In genomic region chr1:32023351-32023750, GRCh38 we compare ENCODE assay signal across 20 cellular contexts. TPM values are rescaled to one million over a fixed set of nuclear protein-coding genes. Genes with fewer than 3 reads are reported as not detected.
DNase-seq lines count a peak whose midpoint lies in the region; ATAC-seq and TF ChIP-seq lines count a peak whose summit lies in the region.
"Had no signal": no experiment of that assay in that cellular context is flagged by ENCODE, and none has a peak within 500 bp of the region (broad histone marks: within the 10 kb centered on the region; RNA-seq: fewer than 3 reads in every experiment).

No MANE protein-coding gene starts in this region.

- no peak overlapping the region for H2BK5ac ChIP-seq in trophoblast cell (ENCODE audit: low read depth, low read length, poor library complexity)

- H3K4me3 ChIP-seq in Loucy (ENCODE audit: low read length, poor library complexity, severe bottlenecking) (no peak overlapping the region), endodermal cell (ENCODE audit: low read length) (peak overlapping the region; percentile 12), trophoblast cell (ENCODE audit: low read depth, low read length) (no peak overlapping the region)
- H3K4me3 ChIP-seq: heart right ventricle, left lung, suprapubic skin had no signal

- 91 to 100% methylated on average over 1 to 3 of the region's 3 CpGs for WGBS in endodermal cell (ENCODE audit: insufficient coverage in 1 of 2, insufficient read length in 1 of 2), 2 experiments
- WGBS in trophoblast cell (ENCODE audit: extremely low coverage, insufficient coverage, insufficient read length): no CpG with 5 or more reads among the region's 3 CpGs

- H3K14ac ChIP-seq in trophoblast cell (ENCODE audit: low read length): no peak overlapping the region

- ATAC-seq in activated naive CD8-positive, alpha-beta T cell treated with anti-CD3 and anti-CD28 coated beads, Interleukin-2, amount 50 U/mL, for 24 hours: no peak
- ATAC-seq in HG03565 (IDR thresholded peaks at IDR 0.05; ENCODE audit: unreplicated experiment): no peak
- ATAC-seq in GM21786 (IDR thresholded peaks at IDR 0.05; ENCODE audit: unreplicated experiment): no peak
- no peak for ATAC-seq in HG02763 (IDR thresholded peaks at IDR 0.05; ENCODE audit: unreplicated experiment)
- ATAC-seq: left lung had no signal

- H2AFZ ChIP-seq in Loucy (ENCODE audit: low read length) (no peak overlapping the region), trophoblast cell (ENCODE audit: insufficient read depth, low read length, poor library complexity) (no peak overlapping the region)

- no peak overlapping the region for H4K12ac ChIP-seq in trophoblast cell (ENCODE audit: low read depth, low read length)

- H3K18ac ChIP-seq in trophoblast cell (ENCODE audit: low read length): no peak overlapping the region

- no peaks in the 10 kb centered on the region for H3K27me3 Mint-ChIP-seq in activated naive CD8-positive, alpha-beta T cell treated with anti-CD3 and anti-CD28 coated beads, Interleukin-2, amount 50 U/mL, for 24 hours
- no peaks in the 10 kb centered on the region for H3K27me3 Mint-ChIP-seq in activated naive CD8-positive, alpha-beta T cell treated with anti-CD3 and anti-CD28 coated beads for 36 hours
- no peaks in the 10 kb centered on the region for H3K27me3 Mint-ChIP-seq in endodermal cell (ENCODE audit: insufficient read depth)

- no peaks in the 10 kb centered on the region for H3K79me1 ChIP-seq in trophoblast cell (ENCODE audit: low read length)

- no peak overlapping the region for H3K4me3 Mint-ChIP-seq in activated naive CD8-positive, alpha-beta T cell treated with anti-CD3 and anti-CD28 coated beads, Interleukin-2, amount 50 U/mL, for 24 hours
- H3K4me3 Mint-ChIP-seq in activated naive CD8-positive, alpha-beta T cell treated with anti-CD3 and anti-CD28 coated beads for 36 hours: no peak overlapping the region
- no peak overlapping the region for H3K4me3 Mint-ChIP-seq in endodermal cell
- H3K4me3 Mint-ChIP-seq: HFFc6; T-helper 2 cell treated with Interferon-gamma antibody and Interleukin-4, amounts not matched to agents 5 μg/mL and 100 μg/mL, for 36 hours had no signal

- TF ChIP-seq CTCF in Loucy (conservative IDR thresholded peaks at IDR 0.05; ENCODE audit: low read length) (no peak), endodermal cell (conservative IDR thresholded peaks at IDR 0.05) (no peak)

- H3F3A ChIP-seq in Loucy (ENCODE audit: low read depth): no peaks in the 10 kb centered on the region

- H3K27me3 ChIP-seq in Loucy (ENCODE audit: insufficient read depth, low read length, poor library complexity, severe bottlenecking): no peaks in the 10 kb centered on the region
- H3K27me3 ChIP-seq in endodermal cell (ENCODE audit: control insufficient read depth, insufficient read depth, low read length, poor library complexity, severe bottlenecking): no peaks in the 10 kb centered on the region
- H3K27me3 ChIP-seq in trophoblast cell (ENCODE audit: insufficient read depth, low read length): no peaks in the 10 kb centered on the region
- H3K27me3 ChIP-seq: heart right ventricle, left lung, suprapubic skin had no signal

- H2AK5ac ChIP-seq in trophoblast cell (ENCODE audit: low read length): no peak overlapping the region

- H3K23ac ChIP-seq in trophoblast cell (ENCODE audit: low read length): no peak overlapping the region

- no peak overlapping the region for H2BK120ac ChIP-seq in trophoblast cell (ENCODE audit: insufficient read depth, low read length, poor library complexity)

- peak overlapping the region; percentile 18 for H3K4me2 ChIP-seq in Loucy (ENCODE audit: low read depth, low read length, poor library complexity, severe bottlenecking)
- no peak overlapping the region for H3K4me2 ChIP-seq in trophoblast cell (ENCODE audit: low read length)

- no peaks in the 10 kb centered on the region for H3K9me2 ChIP-seq in Loucy (replicated peaks; ENCODE audit: low read depth, low read length)

- H3K4me1 Mint-ChIP-seq in activated naive CD8-positive, alpha-beta T cell treated with anti-CD3 and anti-CD28 coated beads, Interleukin-2, amount 50 U/mL, for 24 hours: peaks cover 40% of the 10 kb centered on the region
- H3K4me1 Mint-ChIP-seq in activated naive CD8-positive, alpha-beta T cell treated with anti-CD3 and anti-CD28 coated beads for 36 hours: peaks cover 36% of the 10 kb centered on the region
- peaks cover 8% of the 10 kb centered on the region for H3K4me1 Mint-ChIP-seq in endodermal cell

- H2BK12ac ChIP-seq in trophoblast cell (ENCODE audit: low read length): no peak overlapping the region

- H3K79me2 ChIP-seq in Loucy (ENCODE audit: insufficient read depth, low read length): peaks cover 99% of the 10 kb centered on the region
- peaks cover 42% of the 10 kb centered on the region for H3K79me2 ChIP-seq in trophoblast cell (ENCODE audit: control insufficient read depth, insufficient read depth, low read length, poor library complexity)

- no peak overlapping the region for H4K91ac ChIP-seq in trophoblast cell (ENCODE audit: low read depth, low read length)

- peaks cover 43% of the 10 kb centered on the region for H3K36me3 ChIP-seq in Loucy (ENCODE audit: insufficient read depth, low read length)
- H3K36me3 ChIP-seq in endodermal cell (ENCODE audit: control insufficient read depth, insufficient read depth, low read length): peaks cover 75% of the 10 kb centered on the region
- peaks cover 25 to 42% of the 10 kb centered on the region in 2 experiments for H3K36me3 ChIP-seq in trophoblast cell (ENCODE audit: control insufficient read depth in 1 of 2, insufficient read depth in 2 of 2, low read length in 2 of 2)

- peaks cover 31% of the 10 kb centered on the region for H3K36me3 Mint-ChIP-seq in activated naive CD8-positive, alpha-beta T cell treated with anti-CD3 and anti-CD28 coated beads, Interleukin-2, amount 50 U/mL, for 24 hours (ENCODE audit: low read depth)
- peaks cover 33% of the 10 kb centered on the region for H3K36me3 Mint-ChIP-seq in activated naive CD8-positive, alpha-beta T cell treated with anti-CD3 and anti-CD28 coated beads for 36 hours
- peaks cover 35% of the 10 kb centered on the region for H3K36me3 Mint-ChIP-seq in endodermal cell (ENCODE audit: low read depth)

- H3K27ac Mint-ChIP-seq in activated naive CD8-positive, alpha-beta T cell treated with anti-CD3 and anti-CD28 coated beads, Interleukin-2, amount 50 U/mL, for 24 hours: peak overlapping the region; percentile 35
- H3K27ac Mint-ChIP-seq in activated naive CD8-positive, alpha-beta T cell treated with anti-CD3 and anti-CD28 coated beads for 36 hours: no peak overlapping the region
- H3K27ac Mint-ChIP-seq in endodermal cell: peak overlapping the region; percentile 24
- H3K27ac Mint-ChIP-seq: HFFc6; T-helper 2 cell treated with Interferon-gamma antibody and Interleukin-4, amounts not matched to agents 5 μg/mL and 100 μg/mL, for 36 hours had no signal

- H3K9ac ChIP-seq in Loucy (ENCODE audit: low read depth, low read length, poor library complexity, severe bottlenecking): no peak overlapping the region
- no peak overlapping the region for H3K9ac ChIP-seq in endodermal cell (ENCODE audit: extremely low read depth, low read length, poor library complexity, severe bottlenecking)
- no peak overlapping the region for H3K9ac ChIP-seq in trophoblast cell (ENCODE audit: low read length)

- H3K4ac ChIP-seq in trophoblast cell (ENCODE audit: low read depth, low read length): peak overlapping the region; percentile 93

- H3K9me3 ChIP-seq in Loucy (ENCODE audit: insufficient read depth, low read depth, low read length) (no peaks in the 10 kb centered on the region), endodermal cell (ENCODE audit: control insufficient read depth, low read length) (no peaks in the 10 kb centered on the region), trophoblast cell (ENCODE audit: insufficient read depth, low read depth, low read length) (no peaks in the 10 kb centered on the region)
- H3K9me3 ChIP-seq: heart right ventricle, left lung, suprapubic skin had no signal

- H4K8ac ChIP-seq in trophoblast cell (ENCODE audit: low read depth, low read length): no peak overlapping the region

- peaks cover 27% of the 10 kb centered on the region for H3K4me1 ChIP-seq in Loucy (ENCODE audit: insufficient read depth, low read length, poor library complexity, severe bottlenecking)
- H3K4me1 ChIP-seq in endodermal cell (ENCODE audit: control insufficient read depth, insufficient read depth, low read length): no peaks in the 10 kb centered on the region
- H3K4me1 ChIP-seq in trophoblast cell (ENCODE audit: control insufficient read depth in 1 of 2, insufficient read depth in 2 of 2, low read length in 2 of 2): peaks cover 0 to 2% of the 10 kb centered on the region in 2 experiments

- H3K27ac ChIP-seq in endodermal cell (ENCODE audit: low read depth, low read length) (no peak overlapping the region), trophoblast cell (ENCODE audit: low read depth, low read length) (no peak overlapping the region)
- H3K27ac ChIP-seq: left lung, suprapubic skin had no signal

- no peaks in the 10 kb centered on the region for H3K9me3 Mint-ChIP-seq in activated naive CD8-positive, alpha-beta T cell treated with anti-CD3 and anti-CD28 coated beads, Interleukin-2, amount 50 U/mL, for 24 hours
- no peaks in the 10 kb centered on the region for H3K9me3 Mint-ChIP-seq in activated naive CD8-positive, alpha-beta T cell treated with anti-CD3 and anti-CD28 coated beads for 36 hours
- H3K9me3 Mint-ChIP-seq in endodermal cell: no peaks in the 10 kb centered on the region
- H3K9me3 Mint-ChIP-seq: HFFc6; T-helper 2 cell treated with Interferon-gamma antibody and Interleukin-4, amounts not matched to agents 5 μg/mL and 100 μg/mL, for 36 hours had no signal

- peaks cover 97% of the 10 kb centered on the region for H4K20me1 ChIP-seq in Loucy (ENCODE audit: insufficient read depth, low read length, poor library complexity, severe bottlenecking)

- no peak for DNase-seq in activated naive CD8-positive, alpha-beta T cell treated with anti-CD3 and anti-CD28 coated beads, Interleukin-2, amount 50 U/mL, for 24 hours
- DNase-seq in activated naive CD8-positive, alpha-beta T cell treated with anti-CD3 and anti-CD28 coated beads for 36 hours: no peak
- DNase-seq in endodermal cell (peak; percentile 9), trophoblast cell (no peak)
- DNase-seq: activated CD4-positive, alpha-beta T cell treated with anti-CD3 and anti-CD28 coated beads, Interleukin-2, amount 50 U/mL, for 48 hours; activated naive CD4-positive, alpha-beta T cell treated with anti-CD3 and anti-CD28 coated beads, Interleukin-2, amount 50 U/mL, for 16 hours; heart right ventricle; HFFc6; left lung; MV-4-11; NCI-H187; NCI-H446; occipital lobe; right cardiac atrium had no signal

RNA-seq across cellular contexts. Expression of gene KHDRBS1, which starts 9.7 kb away (rescaled TPM):
- total RNA-seq in activated naive CD8-positive, alpha-beta T cell treated with anti-CD3 and anti-CD28 coated beads for 36 hours: 100 to 1,000 TPM; 221 to 222 TPM
- total RNA-seq in endodermal cell: 100 to 1,000 TPM; 201 to 235 TPM
- polyA plus RNA-seq in endodermal cell (2013, experiment 1 of 2): 307 TPM
- 280 TPM for polyA plus RNA-seq in endodermal cell (2013, experiment 2 of 2)
- 145 and 147 TPM in 2 replicates for polyA plus RNA-seq in trophoblast cell (2013)

RNA-seq across cellular contexts. Expression of gene TMEM39B, which starts 49.4 kb away (rescaled TPM):
- 10 to 100 TPM; 24.0 to 25.2 TPM for total RNA-seq in activated naive CD8-positive, alpha-beta T cell treated with anti-CD3 and anti-CD28 coated beads for 36 hours
- 10 to 100 TPM; 11.0 to 20.3 TPM for total RNA-seq in endodermal cell
- 26.6 TPM for polyA plus RNA-seq in endodermal cell (2013, experiment 1 of 2)
- polyA plus RNA-seq in endodermal cell (2013, experiment 2 of 2): 25.9 TPM
- 10.1 and 11.0 TPM in 2 replicates for polyA plus RNA-seq in trophoblast cell (2013)
